ENCODE assay signal across 8 cellular contexts in the genomic region with DNA sequence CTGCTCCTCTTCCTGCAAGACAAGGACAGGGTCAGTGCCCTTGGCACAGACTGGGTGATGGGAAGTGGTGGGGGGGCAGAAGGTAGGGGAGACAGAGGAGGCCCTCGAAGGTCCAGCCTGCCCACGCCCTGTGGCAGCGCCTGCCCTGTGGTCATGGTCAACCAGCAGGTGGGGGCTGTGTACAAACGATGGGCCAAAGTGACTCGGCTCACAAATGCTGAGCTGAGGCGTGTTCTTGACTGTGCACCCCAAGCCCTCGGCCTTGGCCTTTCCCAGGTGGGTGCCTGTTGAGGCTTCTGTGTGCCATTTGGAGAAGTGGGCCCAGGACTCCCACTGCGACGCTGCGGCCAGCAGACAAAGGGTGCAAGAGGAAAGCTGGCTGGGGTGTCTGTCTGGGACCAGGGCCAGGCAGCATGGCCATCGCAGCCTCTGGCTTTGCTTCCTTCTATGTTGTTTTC. TPM values are rescaled to one million over a fixed set of nuclear protein-coding genes. Genes with fewer than 3 reads are reported as not detected.
DNase-seq lines count a peak whose midpoint lies in the region; TF ChIP-seq lines count a peak whose summit lies in the region.
"Had no signal": no experiment of that assay in that cellular context is flagged by ENCODE, and none has a peak within 500 bp of the region (broad histone marks: within the 10 kb centered on the region; RNA-seq: fewer than 3 reads in every experiment).

No MANE protein-coding gene starts in this region.

- DNase-seq in RWPE1 (ENCODE audit: low spot score), result no peak
- no peak for DNase-seq in left ventricle myocardium inferior
- no peak for DNase-seq in ecto neural progenitor cell (ENCODE audit: low spot score)
- no peak for DNase-seq in activated naive CD8-positive, alpha-beta T cell treated with anti-CD3 and anti-CD28 coated beads for 36 hours
- no peak for DNase-seq in mucosa of gallbladder (ENCODE audit: low spot score)
- DNase-seq: GDM1, NCI-H524 had no signal

- CTCF ChIA-PET in RWPE1 (lab: Yijun Ruan, JAX), result no interaction called here

- H3K4me3 ChIP-seq in left ventricle myocardium inferior (peak overlapping the region; percentile 46), stomach smooth muscle (ENCODE audit: low read length in 2 of 2) (peak overlapping the region; percentile 40 to 60)

- intact Hi-C loops in left ventricle myocardium inferior (cut with micrococcal nuclease), result no loop called here

- H3K9ac ChIP-seq in stomach smooth muscle (ENCODE audit: low read length in 2 of 2), result peak overlapping the region; percentile 46 to 66

- POLR2A ChIA-PET in RWPE1 (lab: Yijun Ruan, JAX; ENCODE audit: low non-redundant PET), result no interaction called here

- peaks cover 23% of the 10 kb centered on the region for H3K36me3 ChIP-seq in left ventricle myocardium inferior
- H3K36me3 ChIP-seq in stomach smooth muscle (ENCODE audit: control insufficient read depth in 2 of 2, insufficient read depth in 2 of 2, low read length in 2 of 2), result peaks cover 0 to 5% of the 10 kb centered on the region in 2 donors

- no peak overlapping the region for H3K4me3 Mint-ChIP-seq in activated naive CD8-positive, alpha-beta T cell treated with anti-CD3 and anti-CD28 coated beads for 36 hours

- H3K27ac ChIP-seq in RWPE1 (peak overlapping the region; percentile 64), left ventricle myocardium inferior (replicated peaks) (peak overlapping the region; percentile 98), stomach smooth muscle (ENCODE audit: low read length) (peak overlapping the region; percentile 95)

- H3K9me3 Mint-ChIP-seq in activated naive CD8-positive, alpha-beta T cell treated with anti-CD3 and anti-CD28 coated beads for 36 hours, result no peaks in the 10 kb centered on the region

- no peaks in the 10 kb centered on the region for H3K9me3 ChIP-seq in left ventricle myocardium inferior (replicated peaks)
- H3K9me3 ChIP-seq in stomach smooth muscle (ENCODE audit: control insufficient read depth in 2 of 2, low read length in 2 of 2), result no peaks in the 10 kb centered on the region

- H3K27me3 Mint-ChIP-seq in activated naive CD8-positive, alpha-beta T cell treated with anti-CD3 and anti-CD28 coated beads for 36 hours, result no peaks in the 10 kb centered on the region

- H3K4me1 ChIP-seq in left ventricle myocardium inferior (peaks cover 100% of the 10 kb centered on the region), stomach smooth muscle (ENCODE audit: control insufficient read depth, insufficient read depth, low read length) (peaks cover 84% of the 10 kb centered on the region)

- H3K36me3 Mint-ChIP-seq in activated naive CD8-positive, alpha-beta T cell treated with anti-CD3 and anti-CD28 coated beads for 36 hours, result no peaks in the 10 kb centered on the region

- no peak for TF ChIP-seq CTCF in RWPE1 (conservative IDR thresholded peaks at IDR 0.05; ENCODE audit: low read depth)
- no peak for TF ChIP-seq CTCF in left ventricle myocardium inferior (IDR thresholded peaks at IDR 0.05; ENCODE audit: borderline replicate concordance)

- H3K27me3 ChIP-seq in left ventricle myocardium inferior (ENCODE audit: low read depth), result no peaks in the 10 kb centered on the region
- H3K27me3 ChIP-seq in stomach smooth muscle (ENCODE audit: control insufficient read depth in 1 of 2, insufficient read depth in 2 of 2, low read length in 2 of 2), result no peaks in the 10 kb centered on the region

- H3K4me1 Mint-ChIP-seq in activated naive CD8-positive, alpha-beta T cell treated with anti-CD3 and anti-CD28 coated beads for 36 hours, result no peaks in the 10 kb centered on the region

- H3K27ac Mint-ChIP-seq in activated naive CD8-positive, alpha-beta T cell treated with anti-CD3 and anti-CD28 coated beads for 36 hours, result no peak overlapping the region

RNA-seq across cellular contexts. Expression of a gene that starts 22.6 kb away (rescaled TPM):
- total RNA-seq in left ventricle myocardium inferior, result 411 TPM
- total RNA-seq in activated naive CD8-positive, alpha-beta T cell treated with anti-CD3 and anti-CD28 coated beads for 36 hours, result 10 to 100 TPM; 13.7 to 14.8 TPM
- total RNA-seq in mucosa of gallbladder, result 217 TPM

RNA-seq across cellular contexts. Expression of a gene that starts 38.2 kb away (rescaled TPM):
- total RNA-seq in left ventricle myocardium inferior (65.2 TPM), mucosa of gallbladder (34.4 TPM)
- total RNA-seq in activated naive CD8-positive, alpha-beta T cell treated with anti-CD3 and anti-CD28 coated beads for 36 hours, result 10 to 100 TPM; 54.6 to 55.8 TPM

RNA-seq across cellular contexts. Expression of a gene that starts 38.4 kb away (rescaled TPM):
- 21.0 TPM for total RNA-seq in left ventricle myocardium inferior
- 10 to 100 TPM; 30.0 to 30.6 TPM for total RNA-seq in activated naive CD8-positive, alpha-beta T cell treated with anti-CD3 and anti-CD28 coated beads for 36 hours
- total RNA-seq in mucosa of gallbladder, result 35.0 TPM

RNA-seq across cellular contexts. Expression of a gene that starts 44.6 kb away (rescaled TPM):
- total RNA-seq in left ventricle myocardium inferior (3.1 TPM), mucosa of gallbladder (61.0 TPM)
- total RNA-seq in activated naive CD8-positive, alpha-beta T cell treated with anti-CD3 and anti-CD28 coated beads for 36 hours, result not detected

RNA-seq across cellular contexts. Expression of a gene that starts 48.9 kb away (rescaled TPM):
- total RNA-seq in left ventricle myocardium inferior, result 78.5 TPM
- 100 to 1,000 TPM; 549 to 571 TPM for total RNA-seq in activated naive CD8-positive, alpha-beta T cell treated with anti-CD3 and anti-CD28 coated beads for 36 hours
- total RNA-seq in mucosa of gallbladder, result 130 TPM

Comparison
In these comparisons a context has a peak if more than half of its experiments do, and no peak if none do; other contexts are left out.
1. RNA of a gene that starts 22.6 kb away (total RNA-seq): 411 TPM in left ventricle myocardium inferior (single experiment) and 217 TPM in mucosa of gallbladder (single experiment); 13.7 to 14.8 TPM in activated naive CD8-positive, alpha-beta T cell treated with anti-CD3 and anti-CD28 coated beads for 36 hours; every median in the first group is over 10 times any median in the second.
2. Peak in every context shown above with its lines, with median percentiles within 50 percentile points of each other: H3K27ac ChIP-seq.